In genomic region chr1:23013657-23014056, GRCh38 we compare ENCODE assay signal across 14 cellular contexts. TPM values are rescaled to one million over a fixed set of nuclear protein-coding genes. Genes with fewer than 3 reads are reported as not detected.
DNase-seq lines count a peak whose midpoint lies in the region; ATAC-seq, FAIRE-seq and TF ChIP-seq lines count a peak whose summit lies in the region.
"Had no signal": no experiment of that assay in that cellular context is flagged by ENCODE, and none has a peak within 500 bp of the region (broad histone marks: within the 10 kb centered on the region; RNA-seq: fewer than 3 reads in every experiment).

No MANE protein-coding gene starts in this region.

- no peak overlapping the region for H3K4me3 Mint-ChIP-seq in CD14-positive monocyte

- H3K9me3 ChIP-seq in iPS-18a (ENCODE audit: control insufficient read depth, low read depth, low read length) = no peaks in the 10 kb centered on the region
- H3K9me3 ChIP-seq: mucosa of descending colon, SJSA1, vagina had no signal

- DNase-seq in DMS53 (lab: John Stamatoyannopoulos, UW) (peak; percentile 97), NCI-H1417 (lab: John Stamatoyannopoulos, UW) (peak; percentile 73 to 93 (median 91)), NOMO-1 treated with DMSO at 0.1 percent for 48 hours (lab: John Stamatoyannopoulos, UW; ENCODE audit: unreplicated experiment) (peak; percentile 73), GM10248 (ENCODE audit: extremely low spot score) (no peak), CD14-positive monocyte (ENCODE audit: low spot score) (no peak), HTR-8/SVneo (ENCODE audit: insufficient read length, low spot score) (no peak)
- DNase-seq: mucosa of descending colon; stimulated activated CD4-positive, alpha-beta T cell treated with anti-CD3 and anti-CD28 coated beads, Interleukin-4, amount 100 ng/mL, for 24 hours had no signal

- H3K27ac Mint-ChIP-seq in CD14-positive monocyte = peak overlapping the region in 2 of 7 donors; percentile 66 to 72
- H3K27ac Mint-ChIP-seq: activated T-helper 2 cell treated with anti-CD3 and anti-CD28 coated beads, Interferon-gamma antibody, Interleukin-2, Interleukin-4, amounts not matched to agents 10 μg/mL and 5 μg/mL and 100 μg/mL, durations not matched to agents 14 hours and 24 hours and 36 hours had no signal

- H3K4me1 ChIP-seq in iPS-18a (ENCODE audit: control insufficient read depth, low read depth, low read length) = peaks cover 9% of the 10 kb centered on the region

- H3K36me3 ChIP-seq in iPS-18a (ENCODE audit: control insufficient read depth, low read depth, low read length) = no peaks in the 10 kb centered on the region
- H3K36me3 ChIP-seq: SJSA1, vagina had no signal

- H3K27ac ChIP-seq in iPS-18a (ENCODE audit: low read length) = peak overlapping the region; percentile 35
- H3K27ac ChIP-seq: SJSA1, vagina had no signal

- H3K36me3 Mint-ChIP-seq in CD14-positive monocyte = no peaks in the 10 kb centered on the region

- no peak overlapping the region for H3K4me3 ChIP-seq in iPS-18a (ENCODE audit: low read length)
- H3K4me3 ChIP-seq: mucosa of descending colon, SJSA1, vagina had no signal

- no peak overlapping the region for H3K9ac ChIP-seq in iPS-18a (ENCODE audit: low read length)

- H3K4me1 Mint-ChIP-seq in CD14-positive monocyte = peaks cover 32% of the 10 kb centered on the region

- CTCF ChIA-PET in GM10248 (lab: Yijun Ruan, JAX) = no interaction called here

- H3K27me3 ChIP-seq in iPS-18a (ENCODE audit: control insufficient read depth, insufficient read depth, low read length) = no peaks in the 10 kb centered on the region
- H3K27me3 ChIP-seq: SJSA1, vagina had no signal

- intact Hi-C loops in CD14-positive monocyte (cut with micrococcal nuclease) = no loop called here

- no peak for ATAC-seq in GM18502 (IDR thresholded peaks at IDR 0.05; ENCODE audit: poor library complexity, unreplicated experiment)
- ATAC-seq: mucosa of descending colon had no signal

- no peak for TF ChIP-seq CTCF in GM10248 (IDR thresholded peaks at IDR 0.05; ENCODE audit: control extremely low read depth, extremely low read depth, low read depth, missing control alignments)
- no peak for TF ChIP-seq CTCF in CD14-positive monocyte (IDR thresholded peaks at IDR 0.05)

- POLR2A ChIA-PET in GM10248 (lab: Yijun Ruan, JAX) = no interaction called here

- no peaks in the 10 kb centered on the region for H3K9me3 Mint-ChIP-seq in CD14-positive monocyte
- H3K9me3 Mint-ChIP-seq: activated T-helper 2 cell treated with anti-CD3 and anti-CD28 coated beads, Interferon-gamma antibody, Interleukin-2, Interleukin-4, amounts not matched to agents 10 μg/mL and 5 μg/mL and 100 μg/mL, durations not matched to agents 14 hours and 24 hours and 36 hours had no signal

- H3K27me3 Mint-ChIP-seq in CD14-positive monocyte (ENCODE audit: low read depth in 3 of 3) = peaks cover 0 to 4% (median 0%) of the 10 kb centered on the region in 3 donors

- no peak for FAIRE-seq in HTR-8/SVneo (lab: Jason Lieb, UNC)
- FAIRE-seq: endothelial cell of umbilical vein had no signal

RNA-seq across cellular contexts. Expression of gene TEX46, which starts 2.0 kb away (rescaled TPM):
- not detected for polyA plus RNA-seq in CD14-positive monocyte
- polyA plus RNA-seq: endothelial cell of umbilical vein had no signal

RNA-seq across cellular contexts. Expression of gene KDM1A, which starts 5.6 kb away (rescaled TPM):
- 10 to 100 TPM; 22.1 to 24.1 TPM for polyA plus RNA-seq in CD14-positive monocyte

RNA-seq across cellular contexts. Expression of gene LACTBL1, which starts 41.0 kb away (rescaled TPM):
- polyA plus RNA-seq in CD14-positive monocyte = not detected
- polyA plus RNA-seq: endothelial cell of umbilical vein had no signal

Comparison
In these comparisons a context has a peak if more than half of its experiments do, and no peak if none do; other contexts are left out.
1. DNase-seq: peak in DMS53 (single experiment), NCI-H1417 (3 of 3) and NOMO-1 treated with DMSO at 0.1 percent for 48 hours (single experiment); none in GM10248 (single experiment), CD14-positive monocyte (single experiment) and HTR-8/SVneo (single experiment).